ENCODE assay signal across 1 cellular context in the genomic region with DNA sequence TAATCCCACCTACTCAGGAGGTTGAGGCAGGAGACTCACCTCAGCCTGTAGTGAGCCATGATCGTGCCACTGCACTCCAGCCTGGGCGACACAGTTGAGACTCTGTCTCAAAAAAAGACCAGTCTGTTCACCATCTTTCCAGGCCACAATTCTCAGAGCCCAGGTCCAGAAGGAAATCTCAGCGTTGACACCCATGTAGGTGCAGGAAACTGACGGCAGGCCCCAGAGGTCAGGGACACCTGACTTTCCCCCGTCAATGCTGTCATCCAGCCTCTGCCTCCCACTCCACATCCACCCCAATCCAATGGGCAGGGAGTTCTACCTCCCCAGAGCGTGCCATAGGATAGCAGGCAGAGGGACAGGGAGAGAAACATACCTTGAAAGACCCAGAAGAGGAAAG.
TF ChIP-seq lines count a peak whose summit lies in the region.

No MANE protein-coding gene starts in this region.

TF ChIP-seq in HCT116, 20 proteins besides CTCF, POLR2A, EP300 and RAD21:
- TF ChIP-seq, protein P1, sequence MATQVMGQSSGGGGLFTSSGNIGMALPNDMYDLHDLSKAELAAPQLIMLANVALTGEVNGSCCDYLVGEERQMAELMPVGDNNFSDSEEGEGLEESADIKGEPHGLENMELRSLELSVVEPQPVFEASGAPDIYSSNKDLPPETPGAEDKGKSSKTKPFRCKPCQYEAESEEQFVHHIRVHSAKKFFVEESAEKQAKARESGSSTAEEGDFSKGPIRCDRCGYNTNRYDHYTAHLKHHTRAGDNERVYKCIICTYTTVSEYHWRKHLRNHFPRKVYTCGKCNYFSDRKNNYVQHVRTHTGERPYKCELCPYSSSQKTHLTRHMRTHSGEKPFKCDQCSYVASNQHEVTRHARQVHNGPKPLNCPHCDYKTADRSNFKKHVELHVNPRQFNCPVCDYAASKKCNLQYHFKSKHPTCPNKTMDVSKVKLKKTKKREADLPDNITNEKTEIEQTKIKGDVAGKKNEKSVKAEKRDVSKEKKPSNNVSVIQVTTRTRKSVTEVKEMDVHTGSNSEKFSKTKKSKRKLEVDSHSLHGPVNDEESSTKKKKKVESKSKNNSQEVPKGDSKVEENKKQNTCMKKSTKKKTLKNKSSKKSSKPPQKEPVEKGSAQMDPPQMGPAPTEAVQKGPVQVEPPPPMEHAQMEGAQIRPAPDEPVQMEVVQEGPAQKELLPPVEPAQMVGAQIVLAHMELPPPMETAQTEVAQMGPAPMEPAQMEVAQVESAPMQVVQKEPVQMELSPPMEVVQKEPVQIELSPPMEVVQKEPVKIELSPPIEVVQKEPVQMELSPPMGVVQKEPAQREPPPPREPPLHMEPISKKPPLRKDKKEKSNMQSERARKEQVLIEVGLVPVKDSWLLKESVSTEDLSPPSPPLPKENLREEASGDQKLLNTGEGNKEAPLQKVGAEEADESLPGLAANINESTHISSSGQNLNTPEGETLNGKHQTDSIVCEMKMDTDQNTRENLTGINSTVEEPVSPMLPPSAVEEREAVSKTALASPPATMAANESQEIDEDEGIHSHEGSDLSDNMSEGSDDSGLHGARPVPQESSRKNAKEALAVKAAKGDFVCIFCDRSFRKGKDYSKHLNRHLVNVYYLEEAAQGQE (IDR thresholded peaks at IDR 0.05; ENCODE audit: low read depth), result no peak
- TF ChIP-seq JUND (IDR thresholded peaks at IDR 0.05), result no peak
- no peak for TF ChIP-seq CBX3 (IDR thresholded peaks at IDR 0.05; ENCODE audit: low read depth)
- TF ChIP-seq, protein P2, sequence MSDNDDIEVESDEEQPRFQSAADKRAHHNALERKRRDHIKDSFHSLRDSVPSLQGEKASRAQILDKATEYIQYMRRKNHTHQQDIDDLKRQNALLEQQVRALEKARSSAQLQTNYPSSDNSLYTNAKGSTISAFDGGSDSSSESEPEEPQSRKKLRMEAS (IDR thresholded peaks at IDR 0.05), result no peak
- TF ChIP-seq, protein P3, sequence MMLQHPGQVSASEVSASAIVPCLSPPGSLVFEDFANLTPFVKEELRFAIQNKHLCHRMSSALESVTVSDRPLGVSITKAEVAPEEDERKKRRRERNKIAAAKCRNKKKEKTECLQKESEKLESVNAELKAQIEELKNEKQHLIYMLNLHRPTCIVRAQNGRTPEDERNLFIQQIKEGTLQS (IDR thresholded peaks at IDR 0.05), result no peak
- TF ChIP-seq ZNF274 (IDR thresholded peaks at IDR 0.05; ENCODE audit: low read depth, low read length), result no peak
- TF ChIP-seq EZH2 (IDR thresholded peaks at IDR 0.05), result no peak
- TF ChIP-seq ZFX (IDR thresholded peaks at IDR 0.05), result no peak
- TF ChIP-seq ELF1 (IDR thresholded peaks at IDR 0.05; ENCODE audit: borderline replicate concordance, low read depth), result no peak
- no peak for TF ChIP-seq SRF (IDR thresholded peaks at IDR 0.05; ENCODE audit: low read depth)
- no peak for TF ChIP-seq YY1 (IDR thresholded peaks at IDR 0.05; ENCODE audit: extremely low read depth, insufficient replicate concordance, low read depth, low read length)
- TF ChIP-seq, protein P4, sequence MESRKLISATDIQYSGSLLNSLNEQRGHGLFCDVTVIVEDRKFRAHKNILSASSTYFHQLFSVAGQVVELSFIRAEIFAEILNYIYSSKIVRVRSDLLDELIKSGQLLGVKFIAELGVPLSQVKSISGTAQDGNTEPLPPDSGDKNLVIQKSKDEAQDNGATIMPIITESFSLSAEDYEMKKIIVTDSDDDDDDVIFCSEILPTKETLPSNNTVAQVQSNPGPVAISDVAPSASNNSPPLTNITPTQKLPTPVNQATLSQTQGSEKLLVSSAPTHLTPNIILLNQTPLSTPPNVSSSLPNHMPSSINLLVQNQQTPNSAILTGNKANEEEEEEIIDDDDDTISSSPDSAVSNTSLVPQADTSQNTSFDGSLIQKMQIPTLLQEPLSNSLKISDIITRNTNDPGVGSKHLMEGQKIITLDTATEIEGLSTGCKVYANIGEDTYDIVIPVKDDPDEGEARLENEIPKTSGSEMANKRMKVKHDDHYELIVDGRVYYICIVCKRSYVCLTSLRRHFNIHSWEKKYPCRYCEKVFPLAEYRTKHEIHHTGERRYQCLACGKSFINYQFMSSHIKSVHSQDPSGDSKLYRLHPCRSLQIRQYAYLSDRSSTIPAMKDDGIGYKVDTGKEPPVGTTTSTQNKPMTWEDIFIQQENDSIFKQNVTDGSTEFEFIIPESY (IDR thresholded peaks at IDR 0.05; ENCODE audit: extremely low read depth, insufficient replicate concordance, low read length), result no peak
- no peak for TF ChIP-seq EZH2phosphoT487 (IDR thresholded peaks at IDR 0.05; ENCODE audit: borderline replicate concordance)
- no peak for TF ChIP-seq CEBPB (IDR thresholded peaks at IDR 0.05; ENCODE audit: low read depth)
- TF ChIP-seq POLR2AphosphoS5 (IDR thresholded peaks at IDR 0.05; ENCODE audit: low read depth, low read length), result no peak
- TF ChIP-seq FOSL1 (IDR thresholded peaks at IDR 0.05; ENCODE audit: low read depth), result no peak
- TF ChIP-seq TCF7L2 (IDR thresholded peaks at IDR 0.05; ENCODE audit: borderline replicate concordance, extremely low read depth, insufficient read depth, insufficient read length), result no peak
- no peak for TF ChIP-seq EGR1 (IDR thresholded peaks at IDR 0.05; ENCODE audit: low read depth)
- no peak for TF ChIP-seq SP1 (IDR thresholded peaks at IDR 0.05; ENCODE audit: low read depth)
